Comparison of ENCODE assay signal across 30 cellular contexts in genomic region chr5:85266692-85267091, GRCh38.
"Had no signal": no experiment of that assay in that cellular context is flagged by ENCODE, and none has a peak within 500 bp of the region (broad histone marks: within the 10 kb centered on the region; RNA-seq: fewer than 3 reads in every experiment).

No MANE protein-coding gene starts in this region.

- H3K27ac ChIP-seq: adrenal gland, body of pancreas, colonic mucosa, epithelial cell of prostate, esophagus squamous epithelium, WERI-Rb-1 had no signal

- ATAC-seq: activated CD4-positive, CD25-positive, alpha-beta regulatory T cell treated with anti-CD3 and anti-CD28 coated beads, Interleukin-2, amount 50 U/mL, for 24 hours; activated CD8-positive, alpha-beta T cell treated with anti-CD3 and anti-CD28 coated beads for 36 hours; activated T-cell treated with anti-CD3 and anti-CD28 coated beads, Interleukin-2, amount 50 U/mL, for 4 hours; activated T-helper 17 cell treated with anti-CD3 and anti-CD28 coated beads, Interleukin-2, amount 50 U/mL, for 72 hours; body of pancreas had no signal

- H3K36me3 Mint-ChIP-seq: activated naive CD8-positive, alpha-beta T cell had no signal

- H3K9me3 Mint-ChIP-seq: activated CD8-positive, alpha-beta T cell treated with anti-CD3 and anti-CD28 coated beads for 36 hours; activated T-helper 17 cell treated with anti-CD3 and anti-CD28 coated beads, Interleukin-2, amount 50 U/mL, for 72 hours; T-helper 1 cell treated with Interleukin-12 subunit alpha and Interleukin-12 subunit beta and Interleukin-4 antibody, amounts not matched to agents 30 μg/mL and 1 μg/mL, for 36 hours had no signal

- H3K9me3 ChIP-seq: adrenal gland, body of pancreas, colonic mucosa, esophagus squamous epithelium had no signal

- H3K27ac Mint-ChIP-seq: activated B cell treated with CpG ODN at 0.5 μM for 24 hours; activated CD8-positive, alpha-beta T cell treated with anti-CD3 and anti-CD28 coated beads for 36 hours; activated naive CD8-positive, alpha-beta T cell; activated T-helper 17 cell treated with anti-CD3 and anti-CD28 coated beads, Interleukin-2, amount 50 U/mL, for 72 hours; T-helper 1 cell treated with Interleukin-12 subunit alpha and Interleukin-12 subunit beta and Interleukin-4 antibody, amounts not matched to agents 30 μg/mL and 1 μg/mL, for 36 hours had no signal

- DNase-seq: activated B cell treated with CpG ODN at 0.5 μM for 24 hours; activated CD4-positive, alpha-beta T cell treated with anti-CD3 and anti-CD28 coated beads for 48 hours; activated CD4-positive, alpha-beta T cell treated with anti-CD3 and anti-CD28 coated beads, Interleukin-2, amount 50 U/mL, for 1 hour; activated CD4-positive, alpha-beta T cell treated with anti-CD3 and anti-CD28 coated beads, Interleukin-2, amount 50 U/mL, for 48 hours; activated CD8-positive, alpha-beta memory T cell treated with anti-CD3 and anti-CD28 coated beads for 24 hours; activated CD8-positive, alpha-beta T cell treated with anti-CD3 and anti-CD28 coated beads for 36 hours; activated effector memory CD4-positive, alpha-beta T cell treated with Interleukin-2 at 50 U/mL for 16 hours; activated gamma-delta T cell treated with Interleukin-2 at 50 U/mL for 16 hours; activated naive CD4-positive, alpha-beta T cell treated with anti-CD3 and anti-CD28 coated beads, Interleukin-2, amount 50 U/mL, for 16 hours; activated naive CD4-positive, alpha-beta T cell treated with Interleukin-2 at 50 U/mL for 16 hours; activated T-cell treated with anti-CD3 and anti-CD28 coated beads, Interleukin-2, amount 50 U/mL, for 4 hours; adrenal gland; amygdala; aorta; body of pancreas; cerebellar nuclear complex; colonic mucosa; effector CD8-positive, alpha-beta T cell; esophagus squamous epithelium; head of caudate nucleus; T1000; WERI-Rb-1 had no signal

- H3K4me3 ChIP-seq: adrenal gland, body of pancreas, colonic mucosa, esophagus squamous epithelium had no signal

- H3K27me3 Mint-ChIP-seq: activated B cell treated with CpG ODN at 0.5 μM for 24 hours; activated CD8-positive, alpha-beta T cell treated with anti-CD3 and anti-CD28 coated beads for 36 hours; activated naive CD8-positive, alpha-beta T cell; activated T-helper 17 cell treated with anti-CD3 and anti-CD28 coated beads, Interleukin-2, amount 50 U/mL, for 72 hours had no signal

- H3K27me3 ChIP-seq: adrenal gland, body of pancreas, colonic mucosa, esophagus squamous epithelium had no signal

- H3K4me1 ChIP-seq: adrenal gland, body of pancreas, colonic mucosa, esophagus squamous epithelium had no signal

- H3K4me3 Mint-ChIP-seq: activated B cell treated with CpG ODN at 0.5 μM for 24 hours; activated CD8-positive, alpha-beta T cell treated with anti-CD3 and anti-CD28 coated beads for 36 hours; activated naive CD8-positive, alpha-beta T cell; activated T-cell treated with anti-CD3 and anti-CD28 coated beads, Interleukin-2, amount 50 U/mL, for 4 hours; activated T-helper 17 cell treated with anti-CD3 and anti-CD28 coated beads, Interleukin-2, amount 50 U/mL, for 72 hours; T-helper 1 cell treated with Interleukin-12 subunit alpha and Interleukin-12 subunit beta and Interleukin-4 antibody, amounts not matched to agents 30 μg/mL and 1 μg/mL, for 36 hours had no signal

- FAIRE-seq: endometrium, endothelial cell of umbilical vein, frontal cortex had no signal

- H3K36me3 ChIP-seq: adrenal gland, colonic mucosa, esophagus squamous epithelium, WERI-Rb-1 had no signal

- H3K4me1 Mint-ChIP-seq: activated B cell treated with CpG ODN at 0.5 μM for 24 hours; activated T-helper 17 cell treated with anti-CD3 and anti-CD28 coated beads, Interleukin-2, amount 50 U/mL, for 72 hours had no signal
